Comparison of ENCODE assay signal across 22 cellular contexts in genomic region chr4:15717647-15718416, GRCh38. TPM values are rescaled to one million over a fixed set of nuclear protein-coding genes. Genes with fewer than 3 reads are reported as not detected.
A peak's percentile ranks its signal among the peaks of the same experiment; 100 is the strongest.
DNase-seq lines count a peak whose midpoint lies in the region; ATAC-seq and TF ChIP-seq lines count a peak whose summit lies in the region.
"Had no signal": no experiment of that assay in that cellular context is flagged by ENCODE, and none has a peak within 500 bp of the region (broad histone marks: within the 10 kb centered on the region; RNA-seq: fewer than 3 reads in every experiment).

No MANE protein-coding gene starts in this region.

- POLR2A ChIA-PET in PC-3 (lab: Charles Lee; ENCODE audit: unreplicated experiment): interaction anchor here (0.7 kb wide), 1 partner anchor 64 kb away, joined by 23 read pairs; no protein-coding TSS in a partner anchor

- H4K20me1 ChIP-seq in PC-3 (ENCODE audit: low read length) (no peaks in the 10 kb centered on the region), MM.1S (ENCODE audit: insufficient read depth, low read length) (no peaks in the 10 kb centered on the region)

- H3K79me2 ChIP-seq in PC-3 (ENCODE audit: low read length) (no peaks in the 10 kb centered on the region), MM.1S (ENCODE audit: low read length) (no peaks in the 10 kb centered on the region)

- H3K9me2 ChIP-seq in PC-3 (replicated peaks; ENCODE audit: low read length) (no peaks in the 10 kb centered on the region), MM.1S (replicated peaks; ENCODE audit: insufficient read depth, low read length) (no peaks in the 10 kb centered on the region)

- H3K36me3 ChIP-seq in PC-3 (ENCODE audit: low read depth, low read length): no peaks in the 10 kb centered on the region
- H3K36me3 ChIP-seq in skeletal muscle satellite cell (ENCODE audit: insufficient read depth, low read length): no peaks in the 10 kb centered on the region
- H3K36me3 ChIP-seq in MM.1S (replicated peaks; ENCODE audit: insufficient read depth, low read length): no peaks in the 10 kb centered on the region
- H3K36me3 ChIP-seq: gastroesophageal sphincter, uterus had no signal

- ATAC-seq in PC-3: 0 out of 2 replicates have a peak, but pooled peaks have one; percentile 15
- no peak for ATAC-seq in GM18858 (IDR thresholded peaks at IDR 0.05; ENCODE audit: unreplicated experiment)
- ATAC-seq in stimulated activated naive CD8-positive, alpha-beta T cell treated with anti-CD3 and anti-CD28 coated beads, Interleukin-15, Interleukin-2, amounts not matched to agents 100 U/mL and 50 U/mL, for 24 hours: no peak
- ATAC-seq: gastroesophageal sphincter, GM23338 had no signal

- BruUV-seq in PC-3 (replicated peaks; lab: Mats Ljungman, UMichigan): no TSS peak

- H3K4me1 ChIP-seq in PC-3 (ENCODE audit: insufficient read depth, low read length) (peaks cover 9% of the 10 kb centered on the region), skeletal muscle satellite cell (ENCODE audit: control insufficient read depth, insufficient read depth, low read length) (peaks cover 29% of the 10 kb centered on the region), MM.1S (ENCODE audit: low read length) (no peaks in the 10 kb centered on the region)
- H3K4me1 ChIP-seq: uterus had no signal

- H3K4me3 ChIP-seq in PC-3 (ENCODE audit: low read length) (no peak overlapping the region), skeletal muscle satellite cell (ENCODE audit: low read length) (no peak overlapping the region), MM.1S (ENCODE audit: low read length) (no peak overlapping the region)
- H3K4me3 ChIP-seq: gastroesophageal sphincter, GM23338, spleen, uterus had no signal

- H3K9me3 ChIP-seq in PC-3 (ENCODE audit: low read length) (no peaks in the 10 kb centered on the region), skeletal muscle satellite cell (replicated peaks; ENCODE audit: low read length) (no peaks in the 10 kb centered on the region), MM.1S (replicated peaks; ENCODE audit: insufficient read depth, low read length) (no peaks in the 10 kb centered on the region)
- H3K9me3 ChIP-seq: gastroesophageal sphincter, spleen, uterus had no signal

- H3K4me2 ChIP-seq in PC-3 (ENCODE audit: low read length) (peak overlapping the region; percentile 37; the same call in 1 of the 2 replicates), skeletal muscle satellite cell (ENCODE audit: low read length) (peak overlapping the region; percentile 70), MM.1S (ENCODE audit: low read depth, low read length) (no peak overlapping the region)
- H3K4me2 ChIP-seq: GM23338, KMS-11 had no signal

- H3K27ac ChIP-seq in PC-3 (ENCODE audit: low read length) (no peak overlapping the region), MM.1S (ENCODE audit: low read length) (no peak overlapping the region)
- H3K27ac ChIP-seq: gastroesophageal sphincter, KMS-11, uterus had no signal

- no peak overlapping the region for H2AFZ ChIP-seq in PC-3 (ENCODE audit: low read length)
- no peak overlapping the region for H2AFZ ChIP-seq in MM.1S (ENCODE audit: low read length)
- H2AFZ ChIP-seq: GM23338 had no signal

- TF ChIP-seq CTCF in PC-3 (conservative IDR thresholded peaks at IDR 0.05; ENCODE audit: low read depth, low read length) (no peak), MM.1S (IDR thresholded peaks at IDR 0.05; ENCODE audit: low read length) (no peak)

- no peaks in the 10 kb centered on the region for H3K27me3 ChIP-seq in PC-3 (ENCODE audit: low read length)
- H3K27me3 ChIP-seq in skeletal muscle satellite cell (ENCODE audit: control insufficient read depth, insufficient read depth, low read length): no peaks in the 10 kb centered on the region
- no peaks in the 10 kb centered on the region for H3K27me3 ChIP-seq in MM.1S (replicated peaks; ENCODE audit: insufficient read depth, low read length)
- H3K27me3 ChIP-seq: gastroesophageal sphincter, spleen, uterus had no signal

- H3F3A ChIP-seq in PC-3 (ENCODE audit: low read length, unreplicated experiment) (no peaks in the 10 kb centered on the region), MM.1S (ENCODE audit: insufficient read depth, low read length) (no peaks in the 10 kb centered on the region)

- intact Hi-C loops in PC-3 (cut with micrococcal nuclease): no loop called here

- H3K9ac ChIP-seq in PC-3 (ENCODE audit: low read length): no peak overlapping the region
- H3K9ac ChIP-seq in skeletal muscle satellite cell (ENCODE audit: low read depth, low read length): peak overlapping the region; percentile 60
- no peak overlapping the region for H3K9ac ChIP-seq in MM.1S (ENCODE audit: low read length)
- H3K9ac ChIP-seq: KMS-11 had no signal

- peak; percentile 5 for DNase-seq in DMS79 treated with DMSO at 0.1 percent for 48 hours (lab: John Stamatoyannopoulos, UW)
- no peak for DNase-seq in DMS79 (lab: John Stamatoyannopoulos, UW)
- no peak for DNase-seq in PC-3
- DNase-seq in kidney glomerular epithelial cell (lab: John Stamatoyannopoulos, UW): peak; percentile 29
- no peak for DNase-seq in MM.1S
- no peak for DNase-seq in stimulated activated naive CD8-positive, alpha-beta T cell treated with anti-CD3 and anti-CD28 coated beads, Interleukin-15, Interleukin-2, amounts not matched to agents 100 U/mL and 50 U/mL, for 24 hours
- DNase-seq: 8988T; activated naive CD4-positive, alpha-beta T cell treated with Interleukin-2 at 50 U/mL for 16 hours; activated T-cell treated with anti-CD3 and anti-CD28 coated beads, Interleukin-2, amount 50 U/mL, for 24 hours; midbrain; NCI-H187; nephron progenitor cell; NK-92 treated with Interleukin-12 subunit alpha and Interleukin-12 subunit beta, amount 100 ng/mL, for 24 hours; spleen; stimulated activated CD4-positive, alpha-beta T cell treated with anti-CD3 and anti-CD28 coated beads, Interleukin-4, amount 100 ng/mL, for 24 hours; uterus had no signal

- CTCF ChIA-PET in PC-3 (lab: Charles Lee): no interaction called here

RNA-seq across cellular contexts. Expression of gene BST1, which starts 15.0 kb away (rescaled TPM):
- total RNA-seq in PC-3 (2014; rRNA removed): 0.69 and 0.86 TPM in 2 replicates
- 3.8 and 4.8 TPM in 2 replicates for total RNA-seq in skeletal muscle satellite cell (2012; rRNA removed)
- total RNA-seq: HT-29 had no signal

RNA-seq across cellular contexts. Expression of gene FAM200B, which starts 36.2 kb away (rescaled TPM):
- 20.1 and 20.7 TPM in 2 replicates for total RNA-seq in PC-3 (2014; rRNA removed)
- total RNA-seq in skeletal muscle satellite cell (2012; rRNA removed): 10.0 and 19.3 TPM in 2 replicates

Comparison
In these comparisons a context has a peak if more than half of its experiments do, and no peak if none do; other contexts are left out.
1. DNase-seq: peak in DMS79 treated with DMSO at 0.1 percent for 48 hours (single experiment) and kidney glomerular epithelial cell (single experiment); none in DMS79 (single experiment), PC-3 (single experiment), MM.1S (single experiment) and stimulated activated naive CD8-positive, alpha-beta T cell treated with anti-CD3 and anti-CD28 coated beads, Interleukin-15, Interleukin-2, amounts not matched to agents 100 U/mL and 50 U/mL, for 24 hours (single experiment).